ENCODE assay signal across 11 cellular contexts in the genomic region with DNA sequence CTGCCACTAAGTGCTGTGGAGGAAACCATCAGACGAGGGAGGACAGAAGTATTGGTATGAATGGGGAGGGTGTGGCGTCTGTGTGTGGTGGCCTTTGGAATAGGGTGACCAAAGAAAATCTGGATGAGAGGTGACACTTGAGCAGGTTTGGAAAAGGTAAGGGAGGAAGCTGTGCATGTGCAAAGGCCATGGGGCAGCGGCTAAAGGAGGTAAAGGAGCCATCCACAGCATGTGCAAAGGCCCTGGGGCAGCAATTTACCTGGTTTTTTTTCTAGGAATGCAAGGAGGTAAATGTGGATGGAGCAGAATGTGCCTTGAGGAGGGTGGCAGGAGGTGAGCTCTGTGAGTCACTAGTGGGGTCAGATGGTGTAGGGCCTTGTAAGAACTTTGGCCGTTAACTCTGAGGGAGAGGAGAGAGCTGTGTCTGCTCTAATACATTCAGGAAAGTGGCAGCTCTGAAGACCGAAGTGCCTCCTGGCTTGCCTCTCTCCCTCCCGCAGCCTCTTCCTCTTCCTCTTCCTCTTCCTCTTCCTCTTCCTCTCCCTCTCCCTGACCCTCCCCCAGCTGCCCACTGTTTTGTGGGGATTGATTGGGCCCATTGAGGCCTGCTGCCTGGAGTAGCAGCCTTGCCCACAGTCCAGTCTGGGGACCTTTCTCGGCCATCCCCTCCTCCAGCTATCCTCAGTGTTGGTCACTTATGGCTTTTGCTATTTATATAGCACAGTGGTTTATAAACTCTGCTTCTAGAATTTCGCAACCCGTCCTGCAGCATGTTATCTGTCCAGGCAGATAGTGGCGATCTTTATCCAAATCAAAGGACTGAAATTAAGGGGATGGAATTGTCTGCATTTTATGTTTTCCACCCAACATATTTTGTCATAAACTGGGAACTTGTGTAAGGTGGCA. TPM values are rescaled to one million over a fixed set of nuclear protein-coding genes. Genes with fewer than 3 reads are reported as not detected.
DNase-seq lines count a peak whose midpoint lies in the region; FAIRE-seq and TF ChIP-seq lines count a peak whose summit lies in the region.
"Had no signal": no experiment of that assay in that cellular context is flagged by ENCODE, and none has a peak within 500 bp of the region (broad histone marks: within the 10 kb centered on the region; RNA-seq: fewer than 3 reads in every experiment).

No MANE protein-coding gene starts in this region.

- no peak for DNase-seq in Caco-2
- peak; percentile 63 for DNase-seq in NOMO-1 treated with DMSO at 0.1 percent for 48 hours (lab: John Stamatoyannopoulos, UW; ENCODE audit: unreplicated experiment)
- DNase-seq in myocyte (ENCODE audit: low read depth), result peak; percentile 67
- DNase-seq in GM12892 (ENCODE audit: insufficient read length), result no peak
- DNase-seq in SIG-M5 treated with dmso at 0.1 percent for 504 hours (lab: John Stamatoyannopoulos, UW; ENCODE audit: unreplicated experiment), result no peak
- no peak for DNase-seq in NCI-H2107 treated with DMSO at 0.1 percent for 48 hours (lab: John Stamatoyannopoulos, UW; ENCODE audit: unreplicated experiment)
- DNase-seq in nucleus accumbens (lab: John Stamatoyannopoulos, UW), result no peak
- DNase-seq: NCI-H510A had no signal

- no peak for TF ChIP-seq POLR2A in GM12892 (IDR thresholded peaks at IDR 0.05; ENCODE audit: low read depth, low read length)

- intact Hi-C loops in Caco-2 (cut with micrococcal nuclease; ENCODE audit: unreplicated experiment), result loop anchor here (5.0 kb wide), 1 partner anchor 36 kb away; no protein-coding TSS in a partner anchor
- intact Hi-C loops in dendritic cell treated with granulocyte-macrophage colony-stimulating factor and Interleukin-4, amounts not matched to agents 40 ng/mL and 50 ng/mL, for 4 days (cut with micrococcal nuclease), result loop anchor here (5.0 kb wide), 1 partner anchor 36 kb away; no protein-coding TSS in a partner anchor

- H3K4me1 Mint-ChIP-seq in Caco-2 (ENCODE audit: low read depth, unreplicated experiment), result peaks cover 41% of the 10 kb centered on the region
- H3K4me1 Mint-ChIP-seq in dendritic cell treated with granulocyte-macrophage colony-stimulating factor and Interleukin-4, amounts not matched to agents 40 ng/mL and 50 ng/mL, for 4 days (ENCODE audit: low read depth), result peaks cover 99% of the 10 kb centered on the region

- H3K27me3 Mint-ChIP-seq in Caco-2 (ENCODE audit: insufficient read depth, unreplicated experiment), result no peaks in the 10 kb centered on the region
- H3K27me3 Mint-ChIP-seq in dendritic cell treated with granulocyte-macrophage colony-stimulating factor and Interleukin-4, amounts not matched to agents 40 ng/mL and 50 ng/mL, for 4 days, result no peaks in the 10 kb centered on the region

- no TSS peak for BruUV-seq in Caco-2 (replicated peaks; lab: Mats Ljungman, UMichigan)

- no peak overlapping the region for H3K4me3 ChIP-seq in Caco-2 (ENCODE audit: low read depth, low read length)
- H3K4me3 ChIP-seq: gastroesophageal sphincter, right atrium auricular region had no signal

- TF ChIP-seq CTCF in Caco-2 (IDR thresholded peaks at IDR 0.05; ENCODE audit: insufficient read depth in 1 of 2, low read depth in 1 of 2, low read length in 1 of 2, severe bottlenecking in 1 of 2, unreplicated experiment in 1 of 2), result no peak

- H3K4me1 ChIP-seq in Caco-2, result peaks cover 55% of the 10 kb centered on the region

- no peak overlapping the region for H3K4me3 Mint-ChIP-seq in Caco-2 (ENCODE audit: unreplicated experiment)
- no peak overlapping the region for H3K4me3 Mint-ChIP-seq in dendritic cell treated with granulocyte-macrophage colony-stimulating factor and Interleukin-4, amounts not matched to agents 40 ng/mL and 50 ng/mL, for 4 days

- peaks cover 13% of the 10 kb centered on the region for H3K36me3 Mint-ChIP-seq in Caco-2 (ENCODE audit: insufficient read depth, unreplicated experiment)
- H3K36me3 Mint-ChIP-seq in dendritic cell treated with granulocyte-macrophage colony-stimulating factor and Interleukin-4, amounts not matched to agents 40 ng/mL and 50 ng/mL, for 4 days (ENCODE audit: low read depth), result peaks cover 54% of the 10 kb centered on the region

- no peaks in the 10 kb centered on the region for H3K9me3 Mint-ChIP-seq in Caco-2 (ENCODE audit: unreplicated experiment)
- H3K9me3 Mint-ChIP-seq in dendritic cell treated with granulocyte-macrophage colony-stimulating factor and Interleukin-4, amounts not matched to agents 40 ng/mL and 50 ng/mL, for 4 days, result no peaks in the 10 kb centered on the region

- POLR2A ChIA-PET in Caco-2 (lab: Charles Lee), result interaction anchor here (0.6 to 0.9 kb wide), 2 partner anchors 10 to 381 kb away, joined by 4 to 5 read pairs; no protein-coding TSS in a partner anchor

- H3K36me3 ChIP-seq in Caco-2 (ENCODE audit: control insufficient read depth, insufficient read depth, low read length), result peaks cover 3% of the 10 kb centered on the region; the same call in 1 of the 2 replicates
- H3K36me3 ChIP-seq: gastroesophageal sphincter, right atrium auricular region had no signal

- no peak for FAIRE-seq in GM12892 (lab: Jason Lieb, UNC)

- CTCF ChIA-PET in Caco-2 (lab: Charles Lee), result no interaction called here

- H3K27ac Mint-ChIP-seq in Caco-2 (ENCODE audit: unreplicated experiment), result peak overlapping the region; percentile 43
- peak overlapping the region; percentile 83 for H3K27ac Mint-ChIP-seq in dendritic cell treated with granulocyte-macrophage colony-stimulating factor and Interleukin-4, amounts not matched to agents 40 ng/mL and 50 ng/mL, for 4 days

- no peaks in the 10 kb centered on the region for H3K27me3 ChIP-seq in Caco-2 (replicated peaks; ENCODE audit: control insufficient read depth, insufficient read depth, low read length)
- H3K27me3 ChIP-seq: gastroesophageal sphincter, right atrium auricular region had no signal

- H3K9me3 ChIP-seq in Caco-2, result no peaks in the 10 kb centered on the region
- H3K9me3 ChIP-seq: gastroesophageal sphincter, right atrium auricular region had no signal

RNA-seq across cellular contexts. Expression of a gene that starts 38.7 kb away (rescaled TPM):
- 63.7 and 68.0 TPM in 2 replicates for total RNA-seq in Caco-2 (2022)
- total RNA-seq in myocyte, result 13.5 and 20.0 TPM in 2 replicates
- polyA plus RNA-seq in myocyte (2012), result 76.5 TPM
- polyA plus RNA-seq in GM12892 (2012; ENCODE audit: missing spikeins), result 10.2 TPM

Comparison
In these comparisons a context has a peak if more than half of its experiments do, and no peak if none do; other contexts are left out.
1. DNase-seq: peak in NOMO-1 treated with DMSO at 0.1 percent for 48 hours (single experiment) and myocyte (single experiment); none in Caco-2 (0 of 2), GM12892 (single experiment), SIG-M5 treated with dmso at 0.1 percent for 504 hours (single experiment), NCI-H2107 treated with DMSO at 0.1 percent for 48 hours (single experiment) and nucleus accumbens (0 of 56).